ENCODE assay signal across 8 cellular contexts in genomic region chr5:74865799-74866652, GRCh38. TPM values are rescaled to one million over a fixed set of nuclear protein-coding genes. Genes with fewer than 3 reads are reported as not detected.
DNase-seq lines count a peak whose midpoint lies in the region; ATAC-seq and TF ChIP-seq lines count a peak whose summit lies in the region.

TSS of gene FAM169A (minus strand) at chr5:74866387. CDS start at chr5:74841676, 24,711 bp downstream.

- H3K9me3 Mint-ChIP-seq in progenitor cell of endocrine pancreas (ENCODE audit: low read depth), result no peaks in the 10 kb centered on the region

- H3K27me3 ChIP-seq in heart right ventricle, result peaks cover 0 to 67% (median 47%) of the 10 kb centered on the region in 7 donors

- H3K4me1 Mint-ChIP-seq in progenitor cell of endocrine pancreas (ENCODE audit: low read depth), result peaks cover 20% of the 10 kb centered on the region

- H3K36me3 ChIP-seq in heart right ventricle, result no peaks in the 10 kb centered on the region

- WGBS in heart right ventricle, 2 donors, result 0 to 1% methylated on average over 112 to 127 of the region's 127 CpGs

- peak within 1 kb of the TSS; percentile 92 for H3K4me3 Mint-ChIP-seq in progenitor cell of endocrine pancreas (ENCODE audit: low read depth)

- H3K4me3 ChIP-seq in heart right ventricle, result peak within 1 kb of the TSS; percentile 40 to 63 (median 54)

- intact Hi-C loops in heart right ventricle (cut with DNase I), result no loop called here

- peak within 1 kb of the TSS; percentile 99 for H3K27ac Mint-ChIP-seq in progenitor cell of endocrine pancreas

- H3K4me1 ChIP-seq in heart right ventricle, result peaks cover 0 to 14% (median 6%) of the 10 kb centered on the region in 9 donors

- peaks cover 1% of the 10 kb centered on the region for H3K36me3 Mint-ChIP-seq in progenitor cell of endocrine pancreas (ENCODE audit: insufficient read depth)

- CTCF ChIA-PET in RWPE1 (lab: Yijun Ruan, JAX), result interaction anchor here (0.7 kb wide), 1 partner anchor 18 kb away, joined by 3 read pairs; no protein-coding TSS in a partner anchor

- H3K27ac ChIP-seq in RWPE1 (peak within 1 kb of the TSS; percentile 64), heart right ventricle (peak within 1 kb of the TSS in 6 of 10 donors; percentile 13 to 64 (median 30))

- TF ChIP-seq CTCF in GM10266 (IDR thresholded peaks at IDR 0.05; ENCODE audit: control insufficient read depth, insufficient read depth, low read depth, missing control alignments) (peak; percentile 27), RWPE1 (conservative IDR thresholded peaks at IDR 0.05; ENCODE audit: low read depth) (no peak), heart right ventricle (IDR thresholded peaks at IDR 0.05) (peak in 2 of 9 donors; percentile 5 to 7), progenitor cell of endocrine pancreas (IDR thresholded peaks at IDR 0.05; ENCODE audit: unreplicated experiment) (peak; percentile 5)

- H3K9me3 ChIP-seq in heart right ventricle, result no peaks in the 10 kb centered on the region

- POLR2A ChIA-PET in RWPE1 (lab: Yijun Ruan, JAX; ENCODE audit: low non-redundant PET), result no interaction called here

- peak; percentile 58 for DNase-seq in GM10266 (ENCODE audit: extremely low spot score)
- DNase-seq in RWPE1 (ENCODE audit: low spot score), result peak; percentile 75
- peak; percentile 59 for DNase-seq in activated naive CD4-positive, alpha-beta T cell treated with anti-CD3 and anti-CD28 coated beads, Interleukin-2, amount 50 U/mL, for 16 hours
- DNase-seq in heart right ventricle, result peak; percentile 5 to 24
- peak; percentile 52 for DNase-seq in progenitor cell of endocrine pancreas (ENCODE audit: low spot score, unreplicated experiment)
- no peak for DNase-seq in GOT3 (lab: John Stamatoyannopoulos, UW)
- DNase-seq in SIG-M5 treated with dmso at 0.1 percent for 504 hours (lab: John Stamatoyannopoulos, UW; ENCODE audit: unreplicated experiment), result no peak

- H3K27me3 Mint-ChIP-seq in progenitor cell of endocrine pancreas, result no peaks in the 10 kb centered on the region

- peak; percentile 40 for ATAC-seq in HG02763 (IDR thresholded peaks at IDR 0.05; ENCODE audit: unreplicated experiment)
- ATAC-seq in heart right ventricle, result peak; percentile 61 to 87 (median 70)

RNA-seq across cellular contexts. Expression of gene FAM169A, which starts in this region (rescaled TPM):
- total RNA-seq in heart right ventricle, result 10 to 100 TPM in 2 of 10 donors, 1 to 10 TPM in 8; 2.3 to 10.6 (median 4.8) TPM
- polyA plus RNA-seq in heart right ventricle, result 1 to 10 TPM in 1 of 2 donors, under 1 TPM in 1; 0.25 to 1.2 TPM
- total RNA-seq in progenitor cell of endocrine pancreas, result 32.4 and 33.5 TPM in 2 replicates

Comparison
In these comparisons a context has a peak if more than half of its experiments do, and no peak if none do; other contexts are left out.
1. DNase-seq: peak in GM10266 (single experiment), RWPE1 (single experiment), activated naive CD4-positive, alpha-beta T cell treated with anti-CD3 and anti-CD28 coated beads, Interleukin-2, amount 50 U/mL, for 16 hours (single experiment), heart right ventricle (2 of 2) and progenitor cell of endocrine pancreas (single experiment); none in GOT3 (single experiment) and SIG-M5 treated with dmso at 0.1 percent for 504 hours (single experiment).